9 cellular contexts compared by ENCODE assay signal in genomic region chr19:9848060-9848459, GRCh38. TPM values are rescaled to one million over a fixed set of nuclear protein-coding genes. Genes with fewer than 3 reads are reported as not detected.
A peak's percentile ranks its signal among the peaks of the same experiment; 100 is the strongest.
DNase-seq lines count a peak whose midpoint lies in the region; TF ChIP-seq lines count a peak whose summit lies in the region.
"Had no signal": no experiment of that assay in that cellular context is flagged by ENCODE, and none has a peak within 500 bp of the region (broad histone marks: within the 10 kb centered on the region; RNA-seq: fewer than 3 reads in every experiment).

No MANE protein-coding gene starts in this region.

- H3K36me3 Mint-ChIP-seq in activated CD4-positive, alpha-beta T cell treated with anti-CD3 and anti-CD28 coated beads, Interleukin-2, amount 10 ng/mL, durations not matched to agents 24 days and 14 days (ENCODE audit: low read depth): peaks cover 42% of the 10 kb centered on the region

- H3K27me3 ChIP-seq in cardiac muscle cell: no peaks in the 10 kb centered on the region
- H3K27me3 ChIP-seq in thymus (ENCODE audit: control insufficient read depth, insufficient read depth): no peaks in the 10 kb centered on the region

- intact Hi-C loops in cardiac septum (cut with DNase I): no loop called here
- intact Hi-C loops in activated CD4-positive, alpha-beta T cell treated with anti-CD3 and anti-CD28 coated beads, Interleukin-2, amount 10 ng/mL, durations not matched to agents 24 days and 14 days (cut with micrococcal nuclease): no loop called here

- 94% methylated on average over 4 of the region's 4 CpGs for WGBS in thymus

- H3K36me3 ChIP-seq in cardiac muscle cell (peaks cover 7% of the 10 kb centered on the region), thymus (ENCODE audit: control insufficient read depth, insufficient read depth) (peaks cover 96% of the 10 kb centered on the region)

- H3K4me3 ChIP-seq in cardiac muscle cell: no peak overlapping the region
- H3K4me3 ChIP-seq in fibroblast of the aortic adventitia (ENCODE audit: low read depth, low read length): no peak overlapping the region
- H3K4me3 ChIP-seq in thymus (ENCODE audit: low read length): no peak overlapping the region

- no peaks in the 10 kb centered on the region for H3K27me3 Mint-ChIP-seq in activated CD4-positive, alpha-beta T cell treated with anti-CD3 and anti-CD28 coated beads, Interleukin-2, amount 10 ng/mL, durations not matched to agents 24 days and 14 days
- H3K27me3 Mint-ChIP-seq: central memory CD8-positive, alpha-beta T cell had no signal

- H3K9me3 ChIP-seq in cardiac muscle cell (ENCODE audit: low read depth) (no peaks in the 10 kb centered on the region), thymus (ENCODE audit: control insufficient read depth) (no peaks in the 10 kb centered on the region)

- peaks cover 9% of the 10 kb centered on the region for H3K4me1 Mint-ChIP-seq in activated CD4-positive, alpha-beta T cell treated with anti-CD3 and anti-CD28 coated beads, Interleukin-2, amount 10 ng/mL, durations not matched to agents 24 days and 14 days

- no peaks in the 10 kb centered on the region for H3K4me1 ChIP-seq in cardiac muscle cell (ENCODE audit: low read depth)
- H3K4me1 ChIP-seq in thymus (ENCODE audit: control insufficient read depth, insufficient read depth, low read length): peaks cover 20% of the 10 kb centered on the region

- H3K4me3 Mint-ChIP-seq in activated CD4-positive, alpha-beta T cell treated with anti-CD3 and anti-CD28 coated beads, Interleukin-2, amount 10 ng/mL, durations not matched to agents 24 days and 14 days: no peak overlapping the region
- H3K4me3 Mint-ChIP-seq: central memory CD8-positive, alpha-beta T cell had no signal

- peak in 1 of 2 donors; percentile 35 for DNase-seq in cardiac muscle cell (ENCODE audit: low read depth in 1 of 2, low spot score in 1 of 2)
- no peak for DNase-seq in cardiac septum (ENCODE audit: low spot score)
- peak; percentile 82 for DNase-seq in activated CD4-positive, alpha-beta T cell treated with anti-CD3 and anti-CD28 coated beads, Interleukin-2, amount 10 ng/mL, durations not matched to agents 24 days and 14 days
- DNase-seq in fibroblast of the aortic adventitia (ENCODE audit: low read depth): no peak
- DNase-seq in amniotic stem cell (lab: John Stamatoyannopoulos, UW): no peak
- DNase-seq in NCI-H1092 (lab: John Stamatoyannopoulos, UW): no peak
- DNase-seq in medulla oblongata (ENCODE audit: extremely low spot score): no peak

- no peak overlapping the region for H3K27ac Mint-ChIP-seq in activated CD4-positive, alpha-beta T cell treated with anti-CD3 and anti-CD28 coated beads, Interleukin-2, amount 10 ng/mL, durations not matched to agents 24 days and 14 days

- H3K27ac ChIP-seq in cardiac muscle cell (no peak overlapping the region), thymus (ENCODE audit: low read depth) (peak overlapping the region; percentile 15)

- H3K9me3 Mint-ChIP-seq in activated CD4-positive, alpha-beta T cell treated with anti-CD3 and anti-CD28 coated beads, Interleukin-2, amount 10 ng/mL, durations not matched to agents 24 days and 14 days: no peaks in the 10 kb centered on the region
- H3K9me3 Mint-ChIP-seq: central memory CD8-positive, alpha-beta T cell had no signal

- TF ChIP-seq CTCF in cardiac muscle cell (IDR thresholded peaks at IDR 0.05; ENCODE audit: low read depth, low read length) (peak; percentile 40), fibroblast of the aortic adventitia (IDR thresholded peaks at IDR 0.05; ENCODE audit: insufficient read depth, low read length) (peak; percentile 30)

RNA-seq across cellular contexts. Expression of gene PIN1, which starts 12.9 kb away (rescaled TPM):
- total RNA-seq in cardiac muscle cell (221 and 282 TPM in 2 replicates), cardiac septum (93.5 TPM), fibroblast of the aortic adventitia (ENCODE audit: low replicate concordance) (18.6 and 59.7 TPM in 2 replicates)
- polyA plus RNA-seq in cardiac muscle cell (270 and 309 TPM in 2 replicates), thymus (87.5 TPM)
- total RNA-seq in activated CD4-positive, alpha-beta T cell treated with anti-CD3 and anti-CD28 coated beads, Interleukin-2, amount 10 ng/mL, durations not matched to agents 24 days and 14 days: 87.9 and 93.0 TPM in 2 replicates

RNA-seq across cellular contexts. Expression of gene UBL5, which starts 20.3 kb away (rescaled TPM):
- total RNA-seq in cardiac muscle cell (511 and 816 TPM in 2 replicates), cardiac septum (422 TPM), fibroblast of the aortic adventitia (ENCODE audit: low replicate concordance) (83.8 and 272 TPM in 2 replicates)
- polyA plus RNA-seq in cardiac muscle cell (870 and 943 TPM in 2 replicates), thymus (749 TPM)
- 355 and 359 TPM in 2 replicates for total RNA-seq in activated CD4-positive, alpha-beta T cell treated with anti-CD3 and anti-CD28 coated beads, Interleukin-2, amount 10 ng/mL, durations not matched to agents 24 days and 14 days

RNA-seq across cellular contexts. Expression of gene FBXL12, which starts 29.2 kb away (rescaled TPM):
- total RNA-seq in cardiac muscle cell (65.6 and 106 TPM in 2 replicates), cardiac septum (17.0 TPM), fibroblast of the aortic adventitia (ENCODE audit: low replicate concordance) (14.4 and 27.8 TPM in 2 replicates)
- polyA plus RNA-seq in cardiac muscle cell (47.5 and 49.7 TPM in 2 replicates), thymus (40.1 TPM)
- total RNA-seq in activated CD4-positive, alpha-beta T cell treated with anti-CD3 and anti-CD28 coated beads, Interleukin-2, amount 10 ng/mL, durations not matched to agents 24 days and 14 days: 19.4 and 23.3 TPM in 2 replicates
